9 cellular contexts compared by ENCODE assay signal in genomic region chr14:50529288-50530179, GRCh38. TPM values are rescaled to one million over a fixed set of nuclear protein-coding genes. Genes with fewer than 3 reads are reported as not detected.
DNase-seq lines count a peak whose midpoint lies in the region; ATAC-seq and TF ChIP-seq lines count a peak whose summit lies in the region.
"Had no signal": no experiment of that assay in that cellular context is flagged by ENCODE, and none has a peak within 500 bp of the region (broad histone marks: within the 10 kb centered on the region; RNA-seq: fewer than 3 reads in every experiment).

No MANE protein-coding gene starts in this region.

- peaks cover 60 to 61% of the 10 kb centered on the region in 2 donors for H3K4me1 Mint-ChIP-seq in natural killer cell

- intact Hi-C loops in natural killer cell (cut with micrococcal nuclease): loop anchor here (5.0 kb wide), 2 partner anchors 187 to 662 kb away; no protein-coding TSS in a partner anchor
- intact Hi-C loops in head of caudate nucleus (cut with DNase I): loop anchor here (5.0 to 10.0 kb wide), 3 partner anchors 125 to 415 kb away; partner anchors contain the start of gene VCPKMT

- H3K9me3 Mint-ChIP-seq in natural killer cell: no peaks in the 10 kb centered on the region

- no peak overlapping the region for H3K27ac ChIP-seq in BLaER1 treated with 17β-estradiol and CSF1 and Interleukin-3, amounts not matched to agents 10 nM and 100 nM

- peaks cover 48 to 68% (median 56%) of the 10 kb centered on the region in 10 experiments for H3K4me1 ChIP-seq in BLaER1 treated with 17β-estradiol and CSF1 and Interleukin-3, amounts not matched to agents 10 nM and 100 nM

- H3K9me3 ChIP-seq in BLaER1 treated with 17β-estradiol and CSF1 and Interleukin-3, amounts not matched to agents 10 nM and 100 nM (replicated peaks in 1 of 11): no peaks in the 10 kb centered on the region

- H3K27ac Mint-ChIP-seq in natural killer cell: peak overlapping the region; percentile 66 to 82

- H3K4me3 Mint-ChIP-seq in natural killer cell: peak overlapping the region; percentile 94

- H3K4me3 ChIP-seq in BLaER1 treated with 17β-estradiol and CSF1 and Interleukin-3, amounts not matched to agents 10 nM and 100 nM: no peak overlapping the region
- H3K4me3 ChIP-seq in choroid plexus epithelial cell (ENCODE audit: low read depth, low read length): peak overlapping the region; percentile 32

- in situ Hi-C loops in ACHN (cut with HindIII; ENCODE audit: low pct_ligation_motif_present, low pct_unique_long_range_greater_than_20kb, low sequenced_read_pairs): no loop called here

- no peak for ATAC-seq in natural killer cell

- no peak overlapping the region for H3K9ac ChIP-seq in BLaER1 treated with 17β-estradiol and CSF1 and Interleukin-3, amounts not matched to agents 10 nM and 100 nM

- H3K4me2 ChIP-seq in BLaER1 treated with 17β-estradiol and CSF1 and Interleukin-3, amounts not matched to agents 10 nM and 100 nM: peak overlapping the region; percentile 60 to 100 (median 94)

- TF ChIP-seq CTCF in choroid plexus epithelial cell (conservative IDR thresholded peaks at IDR 0.05; ENCODE audit: low read depth, low read length) (no peak), natural killer cell (IDR thresholded peaks at IDR 0.05) (no peak)

- DNase-seq in NCI-H69 (lab: John Stamatoyannopoulos, UW) (peak; percentile 31), choroid plexus epithelial cell (ENCODE audit: low read depth) (peak; percentile 28), natural killer cell (no peak), globus pallidus (ENCODE audit: low spot score) (no peak), head of caudate nucleus (no peak), midbrain (lab: John Stamatoyannopoulos, UW) (no peak), ACHN (no peak)
- DNase-seq: T1000 had no signal

- H3K27me3 Mint-ChIP-seq in natural killer cell (ENCODE audit: low read depth in 2 of 2): no peaks in the 10 kb centered on the region

- H4K20me1 ChIP-seq in BLaER1 treated with 17β-estradiol and CSF1 and Interleukin-3, amounts not matched to agents 10 nM and 100 nM: peaks cover 28 to 73% (median 66%) of the 10 kb centered on the region in 11 experiments; a peak in 19 of 22 replicates

- H3K36me3 ChIP-seq in BLaER1 treated with 17β-estradiol and CSF1 and Interleukin-3, amounts not matched to agents 10 nM and 100 nM: peaks cover 0 to 27% (median 10%) of the 10 kb centered on the region in 11 experiments; a peak in 8 of 22 replicates

- H3K27me3 ChIP-seq in BLaER1 treated with 17β-estradiol and CSF1 and Interleukin-3, amounts not matched to agents 10 nM and 100 nM: no peaks in the 10 kb centered on the region

- H3K36me3 Mint-ChIP-seq in natural killer cell: no peaks in the 10 kb centered on the region

RNA-seq across cellular contexts. Expression of gene MAP4K5, which starts 2.8 kb away (rescaled TPM):
- 10 to 100 TPM; 63.3 to 74.6 (median 65.9) TPM for total RNA-seq in natural killer cell

RNA-seq across cellular contexts. Expression of gene ATL1, which starts 30.4 kb away (rescaled TPM):
- 1 to 10 TPM; 1.6 to 3.8 (median 2.4) TPM for total RNA-seq in natural killer cell

Comparison
In these comparisons a context has a peak if more than half of its experiments do, and no peak if none do; other contexts are left out.
1. DNase-seq: peak in NCI-H69 (single experiment) and choroid plexus epithelial cell (single experiment); none in natural killer cell (single experiment), globus pallidus (single experiment), head of caudate nucleus (0 of 42), midbrain (single experiment) and ACHN (single experiment).